ENCODE assay signal across 29 cellular contexts in genomic region chr1:41020109-41020576, GRCh38. TPM values are rescaled to one million over a fixed set of nuclear protein-coding genes. Genes with fewer than 3 reads are reported as not detected.
A peak's percentile ranks its signal among the peaks of the same experiment; 100 is the strongest.
DNase-seq lines count a peak whose midpoint lies in the region; ATAC-seq, FAIRE-seq and TF ChIP-seq lines count a peak whose summit lies in the region.
"Had no signal": no experiment of that assay in that cellular context is flagged by ENCODE, and none has a peak within 500 bp of the region (broad histone marks: within the 10 kb centered on the region; RNA-seq: fewer than 3 reads in every experiment).

No MANE protein-coding gene starts in this region.

- peaks cover 11% of the 10 kb centered on the region for H3K4me1 Mint-ChIP-seq in T-helper 17 cell
- H3K4me1 Mint-ChIP-seq: endodermal cell, mesothelial cell of epicardium had no signal

- H3K4me1 ChIP-seq in A673 (ENCODE audit: insufficient read depth, low read length, poor library complexity, severe bottlenecking) (no peaks in the 10 kb centered on the region), lower lobe of right lung (peaks cover 13% of the 10 kb centered on the region)
- H3K4me1 ChIP-seq: HAP-1, Peyer's patch, prostate gland, right lobe of liver, SJCRH30 had no signal

- peaks cover 17% of the 10 kb centered on the region for H3K36me3 ChIP-seq in A673 (ENCODE audit: insufficient read depth, low read length, poor library complexity, severe bottlenecking)
- peaks cover 6% of the 10 kb centered on the region for H3K36me3 ChIP-seq in lower lobe of right lung
- H3K36me3 ChIP-seq: prostate gland had no signal

- TF ChIP-seq CTCF in A673 (conservative IDR thresholded peaks at IDR 0.05; ENCODE audit: low read depth, low read length) = no peak
- no peak for TF ChIP-seq CTCF in lower lobe of right lung (IDR thresholded peaks at IDR 0.05)

- FAIRE-seq in RCC 7860 (lab: Jason Lieb, UNC) = no peak

- H3K36me3 Mint-ChIP-seq in T-helper 17 cell (ENCODE audit: low read depth) = no peaks in the 10 kb centered on the region
- H3K36me3 Mint-ChIP-seq: naive B cell had no signal

- POLR2A ChIA-PET in A673 (lab: Charles Lee; ENCODE audit: low non-redundant PET) = no interaction called here

- DNase-seq in A673 (ENCODE audit: low spot score) (no peak), T-helper 17 cell (no peak), lower lobe of right lung (peak; percentile 87), Right ventricle myocardium inferior (ENCODE audit: missing footprints) (no peak), RCC 7860 (ENCODE audit: low spot score) (no peak), head of caudate nucleus (no peak), NCI-H748 (lab: John Stamatoyannopoulos, UW; ENCODE audit: unreplicated experiment) (no peak)
- DNase-seq: activated CD4-positive, alpha-beta T cell treated with anti-CD3 and anti-CD28 coated beads, Interleukin-2, amount 50 U/mL, for 4 hours; activated CD8-positive, alpha-beta memory T cell treated with anti-CD3 and anti-CD28 coated beads, Interleukin-2, amount 10 ng/mL, durations not matched to agents 7 days and 5 days; activated T-cell treated with anti-CD3 and anti-CD28 coated beads, Interleukin-2, amount 50 U/mL, for 48 hours; caudate nucleus; endodermal cell; GDM1; IMR-90; left ventricle myocardium inferior; naive B cell; NCI-H1092; NCI-H1694; NCI-H524 treated with DMSO at 0.1 percent for 48 hours; Peyer's patch; right lobe of liver; stimulated activated CD4-positive, alpha-beta T cell treated with anti-CD3 and anti-CD28 coated beads, Interleukin-2, amount 100 ng/mL, for 48 hours; T-cell had no signal

- intact Hi-C loops in A673 (cut with micrococcal nuclease; ENCODE audit: unreplicated experiment) (no loop called here), lower lobe of right lung (cut with DNase I) (no loop called here), Right ventricle myocardium inferior (cut with DNase I) (no loop called here), head of caudate nucleus (cut with DNase I) (no loop called here)

- BruUV-seq in A673 (replicated peaks; lab: Mats Ljungman, UMichigan) = no TSS peak

- H3K27me3 ChIP-seq in A673 (replicated peaks; ENCODE audit: insufficient read depth, low read depth, low read length, poor library complexity) = no peaks in the 10 kb centered on the region
- no peaks in the 10 kb centered on the region for H3K27me3 ChIP-seq in lower lobe of right lung (ENCODE audit: low read depth)
- H3K27me3 ChIP-seq: Peyer's patch, right lobe of liver, SJCRH30, tibial nerve had no signal

- CTCF ChIA-PET in A673 (lab: Charles Lee) = no interaction called here

- H3K27me3 Mint-ChIP-seq in T-helper 17 cell = no peaks in the 10 kb centered on the region
- H3K27me3 Mint-ChIP-seq: activated CD8-positive, alpha-beta memory T cell treated with anti-CD3 and anti-CD28 coated beads, Interleukin-2, amount 10 ng/mL, durations not matched to agents 7 days and 5 days; naive B cell; T-cell had no signal

- no peak overlapping the region for H3K27ac Mint-ChIP-seq in T-helper 17 cell
- H3K27ac Mint-ChIP-seq: activated CD8-positive, alpha-beta memory T cell treated with anti-CD3 and anti-CD28 coated beads, Interleukin-2, amount 10 ng/mL, durations not matched to agents 7 days and 5 days; endodermal cell; mesothelial cell of epicardium; T-cell had no signal

- H3K4me3 Mint-ChIP-seq in T-helper 17 cell = peak overlapping the region; percentile 25
- H3K4me3 Mint-ChIP-seq: activated CD8-positive, alpha-beta memory T cell treated with anti-CD3 and anti-CD28 coated beads, Interleukin-2, amount 10 ng/mL, durations not matched to agents 7 days and 5 days; endodermal cell; mesothelial cell of epicardium; naive B cell; T-cell had no signal

- no peaks in the 10 kb centered on the region for H3K9me3 ChIP-seq in A673 (ENCODE audit: low read depth, low read length, poor library complexity, severe bottlenecking)
- H3K9me3 ChIP-seq in T-helper 17 cell (ENCODE audit: control insufficient read depth, low read length, poor library complexity, severe bottlenecking) = no peaks in the 10 kb centered on the region
- no peaks in the 10 kb centered on the region for H3K9me3 ChIP-seq in lower lobe of right lung
- H3K9me3 ChIP-seq: HAP-1, left ventricle myocardium inferior, Peyer's patch, prostate gland, right lobe of liver, SJCRH30, tibial nerve had no signal

- H3K27ac ChIP-seq in A673 (ENCODE audit: low read depth, low read length, poor library complexity, severe bottlenecking) (peak overlapping the region; percentile 46), lower lobe of right lung (peak overlapping the region; percentile 44)
- H3K27ac ChIP-seq: Peyer's patch, prostate gland, right lobe of liver, SJCRH30, tibial nerve had no signal

- H3K4me3 ChIP-seq in A673 (ENCODE audit: low read depth, low read length, poor library complexity, severe bottlenecking) = no peak overlapping the region
- H3K4me3 ChIP-seq in lower lobe of right lung = peak overlapping the region; percentile 23
- H3K4me3 ChIP-seq: HAP-1, left ventricle myocardium inferior, Peyer's patch, prostate gland, right lobe of liver, SJCRH30, tibial nerve had no signal

- TF ChIP-seq POLR2A in GM15510 (IDR thresholded peaks at IDR 0.05; ENCODE audit: borderline replicate concordance, extremely low read depth, insufficient read length) = peak; percentile 9

- ATAC-seq in T-helper 17 cell = no peak
- peak; percentile 87 to 93 for ATAC-seq in lower lobe of right lung
- ATAC-seq in Right ventricle myocardium inferior = no peak
- ATAC-seq: activated CD8-positive, alpha-beta memory T cell treated with anti-CD3 and anti-CD28 coated beads, Interleukin-2, amount 10 ng/mL, durations not matched to agents 7 days and 5 days had no signal

RNA-seq across cellular contexts. Expression of gene SLFNL1, which starts 1.4 kb away (rescaled TPM):
- total RNA-seq in A673 (2021) (0.37 and 0.39 TPM in 2 replicates), T-helper 17 cell (under 1 TPM; 0.18 to 0.22 TPM), lower lobe of right lung (4.8 TPM), Right ventricle myocardium inferior (0.16 TPM)

RNA-seq across cellular contexts. Expression of gene CTPS1, which starts 40.6 kb away (rescaled TPM):
- total RNA-seq in A673 (2021) (126 and 139 TPM in 2 replicates), T-helper 17 cell (10 to 100 TPM; 48.8 to 56.9 TPM), lower lobe of right lung (16.2 TPM), Right ventricle myocardium inferior (7.2 TPM)

Comparison
In these comparisons a context has a peak if more than half of its experiments do, and no peak if none do; other contexts are left out.
1. ATAC-seq: peak in lower lobe of right lung (2 of 2); none in T-helper 17 cell (single experiment) and Right ventricle myocardium inferior (single experiment).